In genomic region chr12:54201001-54201794, GRCh38 we compare ENCODE assay signal across 9 cellular contexts. TPM values are rescaled to one million over a fixed set of nuclear protein-coding genes. Genes with fewer than 3 reads are reported as not detected.
DNase-seq lines count a peak whose midpoint lies in the region; ATAC-seq and TF ChIP-seq lines count a peak whose summit lies in the region.
"Had no signal": no experiment of that assay in that cellular context is flagged by ENCODE, and none has a peak within 500 bp of the region (broad histone marks: within the 10 kb centered on the region; RNA-seq: fewer than 3 reads in every experiment).

No MANE protein-coding gene starts in this region.

- no peaks in the 10 kb centered on the region for H4K20me1 ChIP-seq in Loucy (ENCODE audit: insufficient read depth, low read length, poor library complexity, severe bottlenecking)

- H3K4me3 ChIP-seq in Loucy (ENCODE audit: low read length, poor library complexity, severe bottlenecking): no peak overlapping the region
- H3K4me3 ChIP-seq in parathyroid adenoma (ENCODE audit: low read depth, low read length): no peak overlapping the region
- H3K4me3 ChIP-seq in vagina: no peak overlapping the region
- H3K4me3 ChIP-seq: BLaER1 had no signal

- no peak overlapping the region for H3K27ac ChIP-seq in foreskin keratinocyte
- H3K27ac ChIP-seq in parathyroid adenoma: no peak overlapping the region
- no peak overlapping the region for H3K27ac ChIP-seq in vagina
- H3K27ac ChIP-seq: BLaER1 had no signal

- H2AFZ ChIP-seq in Loucy (ENCODE audit: low read length): no peak overlapping the region
- H2AFZ ChIP-seq in parathyroid adenoma: no peak overlapping the region

- H3K27me3 ChIP-seq in Loucy (ENCODE audit: insufficient read depth, low read length, poor library complexity, severe bottlenecking) (no peaks in the 10 kb centered on the region), foreskin keratinocyte (no peaks in the 10 kb centered on the region), parathyroid adenoma (ENCODE audit: control insufficient read depth, insufficient read depth, low read length) (no peaks in the 10 kb centered on the region), vagina (peaks cover 4% of the 10 kb centered on the region)

- no peaks in the 10 kb centered on the region for H3F3A ChIP-seq in Loucy (ENCODE audit: low read depth)

- H3K9me3 ChIP-seq in Loucy (ENCODE audit: insufficient read depth, low read depth, low read length) (no peaks in the 10 kb centered on the region), parathyroid adenoma (ENCODE audit: control insufficient read depth, low read length) (no peaks in the 10 kb centered on the region), vagina (no peaks in the 10 kb centered on the region)
- H3K9me3 ChIP-seq: BLaER1 had no signal

- TF ChIP-seq POLR2A in vagina (IDR thresholded peaks at IDR 0.05): no peak

- no peaks in the 10 kb centered on the region for H3K79me2 ChIP-seq in Loucy (ENCODE audit: insufficient read depth, low read length)
- no peaks in the 10 kb centered on the region for H3K79me2 ChIP-seq in parathyroid adenoma

- TF ChIP-seq CTCF in Loucy (conservative IDR thresholded peaks at IDR 0.05; ENCODE audit: low read length) (peak; percentile 99), foreskin keratinocyte (conservative IDR thresholded peaks at IDR 0.05) (peak; percentile 94), parathyroid adenoma (IDR thresholded peaks at IDR 0.05) (peak; percentile 91), vagina (IDR thresholded peaks at IDR 0.05) (peak; percentile 78 to 97 (median 92))

- no peaks in the 10 kb centered on the region for H3K36me3 ChIP-seq in Loucy (ENCODE audit: insufficient read depth, low read length)
- no peaks in the 10 kb centered on the region for H3K36me3 ChIP-seq in parathyroid adenoma (ENCODE audit: control insufficient read depth, insufficient read depth, low read length)
- no peaks in the 10 kb centered on the region for H3K36me3 ChIP-seq in vagina
- H3K36me3 ChIP-seq: BLaER1 had no signal

- peak; percentile 74 for ATAC-seq in foreskin keratinocyte

- no peak overlapping the region for H3K4me2 ChIP-seq in Loucy (ENCODE audit: low read depth, low read length, poor library complexity, severe bottlenecking)
- no peak overlapping the region for H3K4me2 ChIP-seq in parathyroid adenoma (ENCODE audit: low read length)
- H3K4me2 ChIP-seq: BLaER1 had no signal

- intact Hi-C loops in vagina (cut with DNase I): no loop called here

- peaks cover 25% of the 10 kb centered on the region for H3K4me1 ChIP-seq in Loucy (ENCODE audit: insufficient read depth, low read length, poor library complexity, severe bottlenecking)
- no peaks in the 10 kb centered on the region for H3K4me1 ChIP-seq in foreskin keratinocyte
- no peaks in the 10 kb centered on the region for H3K4me1 ChIP-seq in parathyroid adenoma
- H3K4me1 ChIP-seq in vagina: no peaks in the 10 kb centered on the region

- H3K9ac ChIP-seq in Loucy (ENCODE audit: low read depth, low read length, poor library complexity, severe bottlenecking): no peak overlapping the region
- no peak overlapping the region for H3K9ac ChIP-seq in parathyroid adenoma
- H3K9ac ChIP-seq: BLaER1 had no signal

- H3K9me2 ChIP-seq in Loucy (replicated peaks; ENCODE audit: low read depth, low read length): no peaks in the 10 kb centered on the region

- DNase-seq in NCI-H524 (lab: John Stamatoyannopoulos, UW) (peak; percentile 29 to 71), NCI-H524 treated with DMSO at 0.1 percent for 48 hours (lab: John Stamatoyannopoulos, UW) (no peak), SHP77 (lab: John Stamatoyannopoulos, UW) (peak; percentile 43 to 61), foreskin keratinocyte (peak; percentile 22 to 54), vagina (ENCODE audit: extremely low spot score in 2 of 2) (no peak)
- DNase-seq in activated T-helper 9 cell treated with anti-CD3 and anti-CD28 coated beads, Interleukin-2, amount 50 U/mL, for 16 hours (ENCODE audit: low read depth): peak; percentile 44

RNA-seq across cellular contexts. Expression of gene SMUG1, which starts 12.4 kb away (rescaled TPM):
- 54.7 and 58.7 TPM in 2 replicates for total RNA-seq in foreskin keratinocyte
- 73.3 and 80.9 TPM in 2 replicates for polyA plus RNA-seq in foreskin keratinocyte
- total RNA-seq in vagina: 16.5 TPM

Comparison
In these comparisons a context has a peak if more than half of its experiments do, and no peak if none do; other contexts are left out.
1. DNase-seq: peak in NCI-H524 (2 of 2), SHP77 (2 of 2), activated T-helper 9 cell treated with anti-CD3 and anti-CD28 coated beads, Interleukin-2, amount 50 U/mL, for 16 hours (single experiment) and foreskin keratinocyte (2 of 2); none in NCI-H524 treated with DMSO at 0.1 percent for 48 hours (single experiment) and vagina (0 of 2).
2. Peak in every context shown above with its lines, with median percentiles within 50 percentile points of each other: CTCF ChIP-seq.